13 cellular contexts compared by ENCODE assay signal in the genomic region with DNA sequence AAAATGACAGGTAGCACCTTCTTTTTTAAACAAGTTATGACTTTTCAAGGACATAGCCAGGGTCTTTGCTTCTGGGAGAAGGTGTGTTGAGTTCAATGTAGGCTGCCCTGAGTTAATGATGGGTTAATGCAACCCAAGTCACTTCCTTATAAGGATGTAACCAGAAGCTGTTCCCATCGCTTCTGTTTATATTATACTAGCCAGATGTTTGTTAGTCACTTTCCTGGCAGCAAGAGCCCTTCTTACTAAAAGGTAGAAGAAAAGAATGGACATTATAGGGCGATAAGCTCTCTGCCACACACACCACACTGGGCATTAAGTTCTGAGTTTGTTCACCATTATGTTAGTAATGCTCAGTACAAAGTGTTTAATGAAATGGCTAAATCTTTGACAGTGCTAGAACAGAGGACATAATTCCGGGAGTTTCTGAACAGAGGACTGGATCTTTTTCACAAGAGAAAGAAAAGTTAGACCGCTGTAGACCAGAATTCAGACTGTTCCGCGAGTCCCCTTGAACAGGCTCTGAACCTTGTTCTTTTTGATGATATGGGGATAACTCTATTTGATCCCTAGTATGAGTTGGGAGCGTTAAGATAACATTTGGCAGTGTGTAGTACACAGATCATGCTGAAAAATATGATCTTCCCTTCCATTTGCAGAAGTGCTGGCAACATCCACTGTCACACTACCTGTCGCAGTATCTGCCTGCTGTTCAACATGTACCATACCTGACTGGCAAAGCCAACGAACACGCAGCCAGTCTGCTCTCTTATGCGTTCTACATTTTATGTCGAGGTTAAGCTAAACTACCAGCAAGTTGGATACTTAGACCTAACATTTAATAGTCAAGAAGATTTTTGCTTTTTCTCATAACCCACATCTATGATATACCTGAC. TPM values are rescaled to one million over a fixed set of nuclear protein-coding genes. Genes with fewer than 3 reads are reported as not detected.
DNase-seq lines count a peak whose midpoint lies in the region; ATAC-seq, FAIRE-seq and TF ChIP-seq lines count a peak whose summit lies in the region.
"Had no signal": no experiment of that assay in that cellular context is flagged by ENCODE, and none has a peak within 500 bp of the region (broad histone marks: within the 10 kb centered on the region; RNA-seq: fewer than 3 reads in every experiment).

No MANE protein-coding gene starts in this region.

- no peaks in the 10 kb centered on the region for H3K27me3 ChIP-seq in pancreas
- H3K27me3 ChIP-seq: gastrocnemius medialis, SJCRH30 had no signal

- H3K4me1 ChIP-seq in pancreas = peaks cover 0 to 3% (median 0%) of the 10 kb centered on the region in 3 donors
- H3K4me1 ChIP-seq: psoas muscle had no signal

- no peak for TF ChIP-seq CTCF in pancreas (IDR thresholded peaks at IDR 0.05)

- FAIRE-seq in pancreas (lab: Jason Lieb, UNC) = no peak

- ATAC-seq in pancreas = peak in 3 of 4 donors; percentile 44 to 63 (median 52)
- ATAC-seq in HG03565 (IDR thresholded peaks at IDR 0.05; ENCODE audit: unreplicated experiment) = no peak
- ATAC-seq in HG03439 (IDR thresholded peaks at IDR 0.05; ENCODE audit: unreplicated experiment) = no peak
- no peak for ATAC-seq in GM19395 (IDR thresholded peaks at IDR 0.05; ENCODE audit: unreplicated experiment)
- ATAC-seq: stimulated activated naive CD8-positive, alpha-beta T cell treated with anti-CD3 and anti-CD28 coated beads, Interleukin-15, Interleukin-2, amounts not matched to agents 100 U/mL and 50 U/mL, for 24 hours had no signal

- 61 to 67% methylated on average over 12 of the region's 12 CpGs for WGBS in pancreas, 2 donors

- no peaks in the 10 kb centered on the region for H3K9me3 ChIP-seq in pancreas
- H3K9me3 ChIP-seq: gastrocnemius medialis, psoas muscle, SJCRH30 had no signal

- H3K27ac ChIP-seq in epithelial cell of prostate (no peak overlapping the region), pancreas (no peak overlapping the region)
- H3K27ac ChIP-seq: gastrocnemius medialis, psoas muscle, SJCRH30 had no signal

- DNase-seq in ELR (ENCODE audit: low read depth) (peak; percentile 83), NCI-H2196 (lab: John Stamatoyannopoulos, UW; ENCODE audit: unreplicated experiment) (peak; percentile 50), epithelial cell of prostate (ENCODE audit: low read depth, low spot score) (peak; percentile 20), pancreas (no peak)
- no peak for DNase-seq in stimulated activated CD4-positive, alpha-beta T cell treated with anti-CD3 and anti-CD28 coated beads, Interleukin-1b, Interleukin-23, amount 100 ng/mL, for 48 hours
- DNase-seq: gastrocnemius medialis; Kasumi-1; psoas muscle; stimulated activated naive CD8-positive, alpha-beta T cell treated with anti-CD3 and anti-CD28 coated beads, Interleukin-15, Interleukin-2, amounts not matched to agents 100 U/mL and 50 U/mL, for 24 hours had no signal

- no peak overlapping the region for H3K4me3 ChIP-seq in pancreas
- H3K4me3 ChIP-seq: gastrocnemius medialis, psoas muscle, SJCRH30 had no signal

- peaks cover 0 to 13% (median 0%) of the 10 kb centered on the region in 3 donors for H3K36me3 ChIP-seq in pancreas

- intact Hi-C loops in pancreas (cut with DNase I) = no loop called here

RNA-seq across cellular contexts. Expression of a gene that starts 41.0 kb away (rescaled TPM):
- total RNA-seq in pancreas = 10 to 100 TPM in 5 of 6 donors, 1 to 10 TPM in 1; 9.7 to 22.3 (median 11.0) TPM
- polyA plus RNA-seq in pancreas = 10 to 100 TPM in 1 of 2 donors, 1 to 10 TPM in 1; 9.0 to 22.7 TPM

Comparison
In these comparisons a context has a peak if more than half of its experiments do, and no peak if none do; other contexts are left out.
1. DNase-seq: peak in ELR (single experiment), NCI-H2196 (single experiment) and epithelial cell of prostate (single experiment); none in pancreas (0 of 6) and stimulated activated CD4-positive, alpha-beta T cell treated with anti-CD3 and anti-CD28 coated beads, Interleukin-1b, Interleukin-23, amount 100 ng/mL, for 48 hours (single experiment).
2. ATAC-seq: peak in pancreas (3 of 4); none in HG03565 (single experiment), HG03439 (single experiment) and GM19395 (single experiment).